In the genomic region with DNA sequence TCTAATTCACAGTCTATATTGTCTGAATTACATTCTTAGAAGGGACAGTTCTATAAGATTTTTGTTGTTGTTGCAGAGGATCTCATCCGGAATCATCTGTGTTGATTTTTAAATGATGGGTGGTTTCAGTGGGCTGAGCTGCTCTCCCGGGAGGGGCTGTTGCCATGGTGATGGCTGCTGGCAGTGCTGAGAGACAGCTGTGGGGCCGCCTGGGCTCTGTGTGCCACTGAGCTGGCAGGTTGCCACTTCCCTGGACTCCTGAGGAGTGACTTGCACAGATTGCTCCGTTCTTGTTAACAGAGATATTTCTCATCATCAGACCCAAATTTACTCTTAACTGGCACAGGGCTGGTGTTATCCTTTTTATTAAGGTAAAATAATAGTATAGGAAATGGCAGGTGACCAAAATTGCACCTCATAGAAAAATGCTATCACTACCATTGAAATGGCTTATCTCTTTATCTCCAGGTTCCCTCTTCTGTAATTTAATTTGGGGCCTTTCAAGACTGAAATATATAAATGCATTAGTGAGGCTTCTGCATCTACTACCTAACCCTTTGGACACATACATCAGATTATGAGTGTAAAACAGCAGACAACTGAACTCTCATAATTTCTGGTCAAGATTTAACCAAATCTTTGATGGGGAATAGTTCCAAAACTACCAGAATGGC, we compare ENCODE assay signal across 8 cellular contexts. TPM values are rescaled to one million over a fixed set of nuclear protein-coding genes. Genes with fewer than 3 reads are reported as not detected.
DNase-seq lines count a peak whose midpoint lies in the region; ATAC-seq and TF ChIP-seq lines count a peak whose summit lies in the region.

No MANE protein-coding gene starts in this region.

- no peak overlapping the region for H2BK5ac ChIP-seq in mesendoderm (ENCODE audit: low read length)

- no peak overlapping the region for H2BK120ac ChIP-seq in mesendoderm (ENCODE audit: low read depth, low read length)

- no peaks in the 10 kb centered on the region for H3K36me3 ChIP-seq in mesendoderm (ENCODE audit: control insufficient read depth, insufficient read depth, low read length)

- H3K27ac ChIP-seq in mesendoderm (ENCODE audit: low read depth, low read length): no peak overlapping the region

- no peaks in the 10 kb centered on the region for H3K79me1 ChIP-seq in mesendoderm (ENCODE audit: low read length)

- no peak for ATAC-seq in GM21447 (IDR thresholded peaks at IDR 0.05; ENCODE audit: unreplicated experiment)
- no peak for ATAC-seq in stimulated activated naive CD8-positive, alpha-beta T cell treated with anti-CD3 and anti-CD28 coated beads, Interleukin-15, Interleukin-2, amounts not matched to agents 100 U/mL and 50 U/mL, for 24 hours
- no peak for ATAC-seq in GM19467 (IDR thresholded peaks at IDR 0.05; ENCODE audit: unreplicated experiment)

- H3K4me1 ChIP-seq in mesendoderm (ENCODE audit: control insufficient read depth, low read depth, low read length): no peaks in the 10 kb centered on the region

- H4K5ac ChIP-seq in mesendoderm (ENCODE audit: low read length): no peak overlapping the region

- H4K8ac ChIP-seq in mesendoderm (ENCODE audit: low read depth, low read length): no peak overlapping the region

- H3K4me3 ChIP-seq in mesendoderm (ENCODE audit: low read length): no peak overlapping the region

- no CpG with 5 or more reads among the region's 4 CpGs for WGBS in mesendoderm (ENCODE audit: extremely low coverage, insufficient coverage, low lambda C conversion rate)

- H3K9ac ChIP-seq in mesendoderm (ENCODE audit: low read length): no peak overlapping the region

- H2BK15ac ChIP-seq in mesendoderm (replicated peaks; ENCODE audit: low read depth): no peak overlapping the region

- H3K4me2 ChIP-seq in mesendoderm (ENCODE audit: low read length): no peak overlapping the region

- H3K56ac ChIP-seq in mesendoderm (ENCODE audit: low read length): no peak overlapping the region

- H3K4ac ChIP-seq in mesendoderm (ENCODE audit: low read depth, low read length): no peak overlapping the region

- H3K79me2 ChIP-seq in mesendoderm (ENCODE audit: control insufficient read depth, insufficient read depth, low read length): no peaks in the 10 kb centered on the region

- H3K23ac ChIP-seq in mesendoderm (ENCODE audit: low read length): no peak overlapping the region

- H3K18ac ChIP-seq in mesendoderm (ENCODE audit: low read length): no peak overlapping the region

- DNase-seq in COLO668 (lab: John Stamatoyannopoulos, UW; ENCODE audit: unreplicated experiment): peak; percentile 20
- DNase-seq in NCI-H1436 treated with DMSO at 0.1 percent for 48 hours (lab: John Stamatoyannopoulos, UW): peak; percentile 25
- peak; percentile 26 to 98 (median 86) for DNase-seq in anterior cingulate cortex (lab: John Stamatoyannopoulos, UW)
- DNase-seq in mesendoderm: peak; percentile 11
- no peak for DNase-seq in GM10266 (ENCODE audit: extremely low spot score)
- DNase-seq in stimulated activated naive CD8-positive, alpha-beta T cell treated with anti-CD3 and anti-CD28 coated beads, Interleukin-15, Interleukin-2, amounts not matched to agents 100 U/mL and 50 U/mL, for 24 hours: no peak

- H2AK5ac ChIP-seq in mesendoderm (ENCODE audit: low read length): no peak overlapping the region

- TF ChIP-seq CTCF in GM10266 (IDR thresholded peaks at IDR 0.05; ENCODE audit: control insufficient read depth, insufficient read depth, low read depth, missing control alignments): no peak

- H3K27me3 ChIP-seq in mesendoderm (ENCODE audit: insufficient read depth, low read length, poor library complexity): no peaks in the 10 kb centered on the region

RNA-seq across cellular contexts. Expression of a gene that starts 56.6 kb away (rescaled TPM):
- polyA plus RNA-seq in mesendoderm (2013, experiment 1 of 2): 1.3 TPM
- polyA plus RNA-seq in mesendoderm (2013, experiment 2 of 2): 1.1 TPM

RNA-seq across cellular contexts. Expression of a gene that starts 56.7 kb away (rescaled TPM):
- polyA plus RNA-seq in mesendoderm (2013, experiment 1 of 2): 4.9 TPM
- 5.0 TPM for polyA plus RNA-seq in mesendoderm (2013, experiment 2 of 2)

Comparison
In these comparisons a context has a peak if more than half of its experiments do, and no peak if none do; other contexts are left out.
1. DNase-seq: peak in COLO668 (single experiment), NCI-H1436 treated with DMSO at 0.1 percent for 48 hours (single experiment), anterior cingulate cortex (58 of 58) and mesendoderm (single experiment); none in GM10266 (single experiment) and stimulated activated naive CD8-positive, alpha-beta T cell treated with anti-CD3 and anti-CD28 coated beads, Interleukin-15, Interleukin-2, amounts not matched to agents 100 U/mL and 50 U/mL, for 24 hours (single experiment).